7 cellular contexts compared by ENCODE assay signal in the genomic region with DNA sequence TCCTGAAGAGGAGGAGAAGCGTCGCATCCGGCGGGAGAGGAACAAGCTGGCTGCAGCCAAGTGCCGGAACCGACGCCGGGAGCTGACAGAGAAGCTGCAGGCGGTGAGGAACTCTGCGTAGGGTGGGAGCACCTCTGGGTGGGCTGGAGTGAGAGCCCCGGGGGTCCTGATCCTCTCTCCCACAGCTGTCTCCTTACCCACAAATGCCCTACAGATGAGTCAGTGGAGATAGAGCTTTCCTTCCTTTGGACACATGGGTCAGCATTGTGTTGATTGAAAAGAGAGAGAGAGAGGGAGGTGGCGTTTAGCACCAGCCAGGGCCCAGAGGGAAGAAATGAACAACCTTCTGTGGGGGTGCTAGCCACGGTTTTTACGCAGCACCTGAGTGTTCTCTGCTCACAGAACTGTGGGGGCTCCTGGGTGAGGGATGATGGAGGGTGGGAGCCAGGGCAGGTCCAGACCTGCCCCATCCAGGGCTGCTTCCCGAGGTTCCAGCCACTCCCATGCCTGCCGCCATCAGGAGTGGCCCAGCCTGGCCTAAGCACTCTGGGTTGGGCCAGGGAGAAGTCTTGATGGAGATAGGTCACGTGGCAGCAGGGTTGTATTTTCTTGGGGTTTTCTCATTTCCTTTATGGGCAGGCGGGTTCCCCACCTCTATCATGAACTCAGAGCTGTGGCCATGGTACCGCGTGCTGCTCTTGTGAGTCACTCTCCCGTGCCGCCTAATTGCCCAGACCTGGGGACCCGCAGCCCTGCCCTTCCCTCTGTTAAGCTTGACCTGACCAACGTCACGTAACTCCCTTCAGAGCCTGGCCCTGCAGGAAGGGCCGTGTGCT. TPM values are rescaled to one million over a fixed set of nuclear protein-coding genes. Genes with fewer than 3 reads are reported as not detected.
DNase-seq lines count a peak whose midpoint lies in the region; ATAC-seq, FAIRE-seq and TF ChIP-seq lines count a peak whose summit lies in the region.

No MANE protein-coding gene starts in this region.

- H3K36me3 Mint-ChIP-seq in stimulated activated naive B cell treated with anti-CD40 and anti-IgM and Interleukin-4, amounts not matched to agents 10 μg/mL and 1 μg/mL and 100 μg/mL, for 72 hours = peaks cover 57 to 91% of the 10 kb centered on the region in 2 donors

- H3K27me3 Mint-ChIP-seq in stimulated activated naive B cell treated with anti-CD40 and anti-IgM and Interleukin-4, amounts not matched to agents 10 μg/mL and 1 μg/mL and 100 μg/mL, for 72 hours = no peaks in the 10 kb centered on the region

- no peak overlapping the region for H3K9ac ChIP-seq in HepG2 (ENCODE audit: insufficient read depth, low read depth, low read length)

- H3K4me1 ChIP-seq in HepG2 (ENCODE audit: insufficient read depth, low read length) = peaks cover 44% of the 10 kb centered on the region

- TF ChIP-seq RAD21 in HepG2 (CRISPR knock-in tag; IDR thresholded peaks at IDR 0.05) = no peak

- H3K9me3 Mint-ChIP-seq in stimulated activated naive B cell treated with anti-CD40 and anti-IgM and Interleukin-4, amounts not matched to agents 10 μg/mL and 1 μg/mL and 100 μg/mL, for 72 hours = no peaks in the 10 kb centered on the region

- H3K36me3 ChIP-seq in HepG2 (replicated peaks in 1 of 2; ENCODE audit: control insufficient read depth in 1 of 2, insufficient read depth in 2 of 2, low read length in 2 of 2) (peaks cover 77 to 92% of the 10 kb centered on the region in 2 experiments), MG63 (peaks cover 97% of the 10 kb centered on the region)

- no peaks in the 10 kb centered on the region for H3K27me3 ChIP-seq in HepG2 (ENCODE audit: control insufficient read depth in 1 of 2, insufficient read depth in 2 of 2, low read length in 2 of 2)
- no peaks in the 10 kb centered on the region for H3K27me3 ChIP-seq in MG63

- DNase-seq in RCC 7860 (ENCODE audit: low spot score) (peak; percentile 100), HepG2 (ENCODE audit: low spot score) (no peak), C1 segment of cervical spinal cord (lab: John Stamatoyannopoulos, UW) (no peak), MG63 (no peak)
- peak; percentile 52 for DNase-seq in activated T-helper 9 cell treated with anti-CD3 and anti-CD28 coated beads, Interleukin-2, amount 50 U/mL, for 16 hours (ENCODE audit: low read depth)
- peak; percentile 29 for DNase-seq in stimulated activated naive B cell treated with anti-CD40 and anti-IgM and Interleukin-4, amounts not matched to agents 10 μg/mL and 1 μg/mL and 100 μg/mL, for 72 hours

- no peak for ATAC-seq in HepG2
- peak; percentile 81 to 83 for ATAC-seq in stimulated activated naive B cell treated with anti-CD40 and anti-IgM and Interleukin-4, amounts not matched to agents 10 μg/mL and 1 μg/mL and 100 μg/mL, for 72 hours (replicated peaks)
- ATAC-seq in GM21737 (IDR thresholded peaks at IDR 0.05; ENCODE audit: unreplicated experiment) = no peak

- H3K4me2 ChIP-seq in HepG2 (ENCODE audit: low read depth, low read length) = no peak overlapping the region

- no peak for TF ChIP-seq CTCF in HepG2 (CRISPR knock-in tag; IDR thresholded peaks at IDR 0.05)

- peak overlapping the region; percentile 42 for H3K27ac ChIP-seq in HepG2 (ENCODE audit: extremely low read length, insufficient read depth, low read length)

- peak overlapping the region; percentile 7 to 14 for H3K4me3 Mint-ChIP-seq in stimulated activated naive B cell treated with anti-CD40 and anti-IgM and Interleukin-4, amounts not matched to agents 10 μg/mL and 1 μg/mL and 100 μg/mL, for 72 hours

- FAIRE-seq in RCC 7860 (lab: Jason Lieb, UNC) = peak; percentile 99
- FAIRE-seq in HepG2 (lab: Jason Lieb, UNC) = no peak

- no peaks in the 10 kb centered on the region for H3K9me3 ChIP-seq in HepG2 (ENCODE audit: low read length)
- no peaks in the 10 kb centered on the region for H3K9me3 ChIP-seq in MG63

- peaks cover 2% of the 10 kb centered on the region for H3K79me2 ChIP-seq in HepG2 (ENCODE audit: insufficient read depth, low read length)

- POLR2A ChIA-PET in HepG2 (lab: Yijun Ruan, JAX) = interaction anchor here (0.9 to 2.4 kb wide), 8 partner anchors 9 to 745 kb away, joined by 3 to 11 read pairs (median 5); partner anchors contain the start of genes FOSL2, SLC4A1AP and SUPT7L

- TF ChIP-seq EP300 in HepG2 (IDR thresholded peaks at IDR 0.05; ENCODE audit: low read depth in 2 of 2, low read length in 2 of 2) (no peak), HepG2 (CRISPR knock-in tag; IDR thresholded peaks at IDR 0.05; ENCODE audit: borderline replicate concordance) (no peak)

- peaks cover 57% of the 10 kb centered on the region; the same call in 1 of the 2 replicates for H4K20me1 ChIP-seq in HepG2 (ENCODE audit: insufficient read depth, low read length)

- intact Hi-C loops in HepG2 (cut with micrococcal nuclease; ENCODE audit: unreplicated experiment) = no loop called here

- no peak for TF ChIP-seq POLR2A in HepG2 (IDR thresholded peaks at IDR 0.05; ENCODE audit: insufficient read depth in 1 of 2, low read depth in 2 of 2, low read length in 2 of 2)

- 97% methylated on average over 26 of the region's 26 CpGs for WGBS in HepG2 (ENCODE audit: low lambda C conversion rate)

- in situ Hi-C loops in HepG2 (cut with HindIII; ENCODE audit: extremely low pct_ligation_motif_present, low pct_unique_long_range_greater_than_20kb) = loop anchor here (10.0 kb wide), 1 partner anchor 524 kb away; no protein-coding TSS in a partner anchor

- CTCF ChIA-PET in HepG2 (lab: Yijun Ruan, JAX; ENCODE audit: low intra/inter-chr PET ratio, low total read pairs) = no interaction called here

- peaks cover 30 to 51% of the 10 kb centered on the region in 2 donors for H3K4me1 Mint-ChIP-seq in stimulated activated naive B cell treated with anti-CD40 and anti-IgM and Interleukin-4, amounts not matched to agents 10 μg/mL and 1 μg/mL and 100 μg/mL, for 72 hours

- H3K4me3 ChIP-seq in HepG2 (replicated peaks in 1 of 3; ENCODE audit: insufficient read depth in 1 of 3, low read depth in 2 of 3, low read length in 3 of 3) (no peak overlapping the region), MG63 (no peak overlapping the region)

- H2AFZ ChIP-seq in HepG2 (ENCODE audit: low read length) = no peak overlapping the region

- H3K27ac Mint-ChIP-seq in stimulated activated naive B cell treated with anti-CD40 and anti-IgM and Interleukin-4, amounts not matched to agents 10 μg/mL and 1 μg/mL and 100 μg/mL, for 72 hours = peak overlapping the region; percentile 48

- no TSS peak for BruUV-seq in HepG2 (replicated peaks; lab: Mats Ljungman, UMichigan)

TF ChIP-seq in HepG2, 621 proteins besides CTCF, POLR2A, EP300 and RAD21 (continues in another document):
- no peak for TF ChIP-seq SOX6 (IDR thresholded peaks at IDR 0.05)
- 0 out of 2 replicates have a peak, but pooled peaks have one; percentile 3 for TF ChIP-seq SOX6 (CRISPR knock-in tag; IDR thresholded peaks at IDR 0.05)

RNA-seq across cellular contexts. Expression of gene FOSL2, which starts 16.3 kb away (rescaled TPM):
- total RNA-seq in HepG2 (2016; rRNA removed; fragmentation: Illumina TruSeq; extraction: Trizol) = 2.3 and 3.4 TPM in 2 replicates
- 0.53 and 0.61 TPM in 2 replicates for total RNA-seq in HepG2 (2016; cell fraction: cytosol; rRNA removed; fragmentation: Illumina TruSeq; extraction: Trizol; ENCODE audit: low read depth)
- total RNA-seq in HepG2 (2016; cell fraction: insoluble cytoplasmic fraction; rRNA removed; fragmentation: Illumina TruSeq; extraction: Trizol) = 2.2 and 4.1 TPM in 2 replicates
- 1.3 and 1.4 TPM in 2 replicates for total RNA-seq in HepG2 (2016; cell fraction: membrane; rRNA removed; fragmentation: Illumina TruSeq; extraction: Trizol)
- total RNA-seq in HepG2 (2016; cell fraction: nucleus; rRNA removed; fragmentation: Illumina TruSeq; extraction: Trizol) = 3.7 and 5.1 TPM in 2 replicates
- 18.1 and 20.1 TPM in 2 replicates for polyA plus RNA-seq in HepG2 (2011; rRNA removed)
- 10.9 and 11.2 TPM in 2 replicates for polyA plus RNA-seq in HepG2 (2011; cell fraction: cytosol; rRNA removed)
- 37.0 and 47.3 TPM in 2 replicates for polyA plus RNA-seq in HepG2 (2011; cell fraction: nucleus; rRNA removed)
- polyA plus RNA-seq in HepG2 (2012) = 25.1 and 31.2 TPM in 2 replicates
- polyA plus RNA-seq in HepG2 (2016; cell fraction: cytosol; fragmentation: Illumina TruSeq; extraction: Trizol; ENCODE audit: low read depth) = 0.21 and 0.26 TPM in 2 replicates
- 2.0 and 2.4 TPM in 2 replicates for polyA plus RNA-seq in HepG2 (2016; cell fraction: insoluble cytoplasmic fraction; fragmentation: Illumina TruSeq; extraction: Trizol; ENCODE audit: low read depth)
- 0.46 and 0.51 TPM in 2 replicates for polyA plus RNA-seq in HepG2 (2016; cell fraction: membrane; fragmentation: Illumina TruSeq; extraction: Trizol; ENCODE audit: low read depth)
- 3.9 and 4.9 TPM in 2 replicates for polyA plus RNA-seq in HepG2 (2016; cell fraction: nucleus; fragmentation: Illumina TruSeq; extraction: Trizol; ENCODE audit: insufficient read depth, low read depth)
- polyA minus RNA-seq in HepG2 (2011; rRNA and poly(A)+ RNA removed; ENCODE audit: low replicate concordance) = 62.9 and 84.8 TPM in 2 replicates
- polyA minus RNA-seq in HepG2 (2011; cell fraction: cytosol; rRNA and poly(A)+ RNA removed) = 27.1 and 28.7 TPM in 2 replicates
- 47.9 and 53.6 TPM in 2 replicates for polyA minus RNA-seq in HepG2 (2011; cell fraction: nucleus; rRNA and poly(A)+ RNA removed)
- total RNA-seq in MG63 (2014; rRNA removed; shearing (Covaris generic); ENCODE audit: low replicate concordance) = 32.7 and 46.9 TPM in 2 replicates

Comparison
In these comparisons a context has a peak if more than half of its experiments do, and no peak if none do; other contexts are left out.
1. DNase-seq: peak in RCC 7860 (single experiment), activated T-helper 9 cell treated with anti-CD3 and anti-CD28 coated beads, Interleukin-2, amount 50 U/mL, for 16 hours (single experiment) and stimulated activated naive B cell treated with anti-CD40 and anti-IgM and Interleukin-4, amounts not matched to agents 10 μg/mL and 1 μg/mL and 100 μg/mL, for 72 hours (single experiment); none in HepG2 (single experiment), C1 segment of cervical spinal cord (0 of 14) and MG63 (single experiment).
2. ATAC-seq: peak in stimulated activated naive B cell treated with anti-CD40 and anti-IgM and Interleukin-4, amounts not matched to agents 10 μg/mL and 1 μg/mL and 100 μg/mL, for 72 hours (2 of 2); none in HepG2 (single experiment) and GM21737 (single experiment).